In the genomic region with DNA sequence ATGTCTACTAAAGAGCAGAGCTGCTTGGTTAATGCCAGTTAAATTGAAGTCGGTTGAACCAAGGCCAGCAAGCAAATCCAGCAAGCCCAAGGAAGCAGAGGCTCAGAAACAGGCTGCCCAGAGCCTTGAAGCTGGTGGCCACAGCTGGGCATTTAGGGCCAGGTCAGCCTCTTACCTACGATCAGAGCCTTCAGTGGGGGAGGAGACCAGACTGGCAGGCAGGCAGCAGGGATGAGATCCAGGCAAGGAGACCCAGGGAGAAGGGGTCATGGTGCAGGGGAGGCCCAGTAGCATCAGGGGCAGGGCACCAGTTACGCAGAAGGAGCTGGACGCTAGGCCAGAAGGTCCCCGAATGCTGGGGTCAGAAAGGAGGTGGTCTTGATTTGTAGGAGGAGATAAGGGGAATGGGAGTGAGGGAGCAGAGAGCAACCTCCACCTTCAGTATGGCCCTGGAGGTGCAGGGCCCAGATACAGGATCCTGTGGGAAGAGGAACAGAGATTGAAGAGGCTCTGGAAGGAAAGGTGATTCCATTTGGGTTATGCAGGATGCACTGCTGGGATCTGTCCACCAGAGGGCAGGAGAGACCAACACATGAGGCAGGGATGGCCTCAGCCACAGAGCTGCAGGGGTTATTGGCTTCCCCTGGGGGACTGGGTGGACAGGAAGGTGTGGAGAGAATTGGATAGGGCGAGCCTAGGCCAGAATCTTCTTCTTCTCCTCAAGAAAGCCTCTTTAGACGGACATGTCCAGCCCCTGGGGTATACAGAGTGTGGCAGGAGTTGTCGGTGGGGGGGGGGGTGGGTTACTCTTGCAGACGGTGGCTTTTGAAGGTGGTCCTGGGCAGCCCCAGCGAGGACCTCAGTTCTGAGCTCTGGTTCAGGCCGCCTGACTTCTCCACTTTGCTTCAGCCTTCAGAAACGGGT, we compare ENCODE assay signal across 8 cellular contexts.
A peak's percentile ranks its signal among the peaks of the same experiment; 100 is the strongest.
DNase-seq lines count a peak whose midpoint lies in the region; ATAC-seq and TF ChIP-seq lines count a peak whose summit lies in the region.

No MANE protein-coding gene starts in this region.

- H3K9me2 ChIP-seq in MM.1S (replicated peaks; ENCODE audit: insufficient read depth, low read length), result no peaks in the 10 kb centered on the region

- no peaks in the 10 kb centered on the region for H3K79me2 ChIP-seq in MM.1S (ENCODE audit: low read length)

- H3K9me3 ChIP-seq in MM.1S (replicated peaks; ENCODE audit: insufficient read depth, low read length) (no peaks in the 10 kb centered on the region), right cardiac atrium (ENCODE audit: control insufficient read depth, low read length) (no peaks in the 10 kb centered on the region), sigmoid colon (no peaks in the 10 kb centered on the region)

- ATAC-seq in GM18498 (IDR thresholded peaks at IDR 0.05; ENCODE audit: unreplicated experiment) (peak; percentile 65), right cardiac atrium (peak; percentile 61 to 74), GM19467 (IDR thresholded peaks at IDR 0.05; ENCODE audit: unreplicated experiment) (no peak)

- intact Hi-C loops in right cardiac atrium (cut with DNase I), result no loop called here
- intact Hi-C loops in sigmoid colon (cut with DNase I), result loop anchor here (2.0 kb wide), 1 partner anchor 892 kb away; no protein-coding TSS in a partner anchor

- H3K4me3 ChIP-seq in MM.1S (ENCODE audit: low read length) (no peak overlapping the region), right cardiac atrium (ENCODE audit: low read length) (no peak overlapping the region), sigmoid colon (no peak overlapping the region)

- H3K9ac ChIP-seq in MM.1S (ENCODE audit: low read length), result no peak overlapping the region

- no peak overlapping the region for H3K4me2 ChIP-seq in MM.1S (ENCODE audit: low read depth, low read length)

- no peak overlapping the region for H2AFZ ChIP-seq in MM.1S (ENCODE audit: low read length)

- no peak for TF ChIP-seq EP300 in sigmoid colon (IDR thresholded peaks at IDR 0.05)

- DNase-seq in AG08395 (ENCODE audit: low spot score) (peak; percentile 94), MM.1S (peak; percentile 69), T follicular helper cell (ENCODE audit: low read depth) (peak; percentile 27), amniotic stem cell (lab: John Stamatoyannopoulos, UW) (peak; percentile 3), right cardiac atrium (peak; percentile 53 to 82 (median 81)), sigmoid colon (peak; percentile 79)

- peak; percentile 98 for TF ChIP-seq CTCF in MM.1S (IDR thresholded peaks at IDR 0.05; ENCODE audit: low read length)
- peak; percentile 80 to 98 (median 88) for TF ChIP-seq CTCF in sigmoid colon (IDR thresholded peaks at IDR 0.05)

- H3K27ac ChIP-seq in MM.1S (ENCODE audit: low read length) (no peak overlapping the region), right cardiac atrium (ENCODE audit: low read length) (no peak overlapping the region), sigmoid colon (no peak overlapping the region)

- 0 out of 2 replicates have a peak, but pooled peaks cover 5% of the 10 kb centered on the region for H4K20me1 ChIP-seq in MM.1S (ENCODE audit: insufficient read depth, low read length)

- TF ChIP-seq POLR2A in sigmoid colon (IDR thresholded peaks at IDR 0.05), result no peak

- H3K27me3 ChIP-seq in MM.1S (replicated peaks; ENCODE audit: insufficient read depth, low read length), result peaks cover 63% of the 10 kb centered on the region
- H3K27me3 ChIP-seq in right cardiac atrium (ENCODE audit: control insufficient read depth, insufficient read depth), result no peaks in the 10 kb centered on the region
- peaks cover 0 to 45% (median 13%) of the 10 kb centered on the region in 3 donors for H3K27me3 ChIP-seq in sigmoid colon

- 55% methylated on average over 12 of the region's 12 CpGs for WGBS in right cardiac atrium
- 53 to 61% methylated on average over 12 of the region's 12 CpGs for WGBS in sigmoid colon, 2 donors

- H3K4me1 ChIP-seq in MM.1S (ENCODE audit: low read length) (peaks cover 3% of the 10 kb centered on the region), right cardiac atrium (ENCODE audit: control insufficient read depth, insufficient read depth, low read length) (no peaks in the 10 kb centered on the region), sigmoid colon (peaks cover 0 to 10% (median 3%) of the 10 kb centered on the region in 4 donors)

- no peaks in the 10 kb centered on the region for H3F3A ChIP-seq in MM.1S (ENCODE audit: insufficient read depth, low read length)

- H3K36me3 ChIP-seq in MM.1S (replicated peaks; ENCODE audit: insufficient read depth, low read length), result no peaks in the 10 kb centered on the region
- H3K36me3 ChIP-seq in sigmoid colon, result no peaks in the 10 kb centered on the region

Comparison
In these comparisons a context has a peak if more than half of its experiments do, and no peak if none do; other contexts are left out.
1. DNase-seq: peak in every context shown above with its lines; median percentile 94 in AG08395; 81 in right cardiac atrium; 79 in sigmoid colon; 69 in MM.1S; 27 in T follicular helper cell; 3 in amniotic stem cell.